ENCODE assay signal across 23 cellular contexts in the genomic region with DNA sequence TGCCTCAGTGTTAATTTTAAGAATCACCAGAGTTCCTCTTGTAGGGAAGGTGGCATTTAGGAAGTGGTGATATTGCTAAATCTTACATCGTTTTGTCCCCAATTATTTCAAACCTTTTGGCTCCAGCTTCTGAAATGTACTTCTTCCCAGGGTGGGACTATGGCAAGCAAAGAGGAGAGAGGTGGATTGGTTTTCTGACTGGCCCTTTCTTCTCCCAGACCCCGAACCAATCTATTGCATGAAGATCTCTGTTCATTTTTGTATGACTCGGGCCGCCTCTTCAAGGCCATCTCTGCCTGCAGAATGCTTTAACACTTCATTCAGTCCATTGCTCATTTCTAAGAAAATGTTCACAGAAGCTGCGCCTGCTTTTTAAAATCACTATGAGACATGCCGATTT. TPM values are rescaled to one million over a fixed set of nuclear protein-coding genes. Genes with fewer than 3 reads are reported as not detected.
"Had no signal": no experiment of that assay in that cellular context is flagged by ENCODE, and none has a peak within 500 bp of the region (broad histone marks: within the 10 kb centered on the region; RNA-seq: fewer than 3 reads in every experiment).

No MANE protein-coding gene starts in this region.

- H3K9me3 ChIP-seq: heart left ventricle, testis, upper lobe of left lung had no signal

- H3K27me3 ChIP-seq: testis had no signal

- H3K4me3 Mint-ChIP-seq: activated CD4-positive, alpha-beta memory T cell treated with anti-CD3 and anti-CD28 coated beads, Interleukin-2, amount 10 ng/mL, durations not matched to agents 7 days and 5 days; activated CD4-positive, alpha-beta T cell treated with anti-CD3 and anti-CD28 coated beads, Interleukin-2, amount 10 ng/mL, durations not matched to agents 24 days and 14 days; activated naive CD4-positive, alpha-beta T cell treated with anti-CD3 and anti-CD28 coated beads, Interleukin-2, amount 50 U/mL, for 24 hours; stimulated activated memory B cell treated with anti-CD40 and anti-IgM and Interleukin-4, amounts not matched to agents 10 μg/mL and 1 μg/mL and 100 μg/mL, for 72 hours; T-helper 1 cell treated with Interleukin-12 subunit alpha and Interleukin-12 subunit beta and Interleukin-4 antibody, amounts not matched to agents 30 μg/mL and 1 μg/mL, for 36 hours had no signal

- ATAC-seq: esophagus mucosa; gastroesophageal sphincter; heart left ventricle; left cardiac atrium; stimulated activated memory B cell treated with anti-CD40 and anti-IgM and Interleukin-4, amounts not matched to agents 10 μg/mL and 1 μg/mL and 100 μg/mL, for 72 hours had no signal

- DNase-seq: activated CD4-positive, alpha-beta memory T cell treated with anti-CD3 and anti-CD28 coated beads, Interleukin-2, amount 10 ng/mL, durations not matched to agents 7 days and 5 days; activated CD4-positive, alpha-beta T cell treated with anti-CD3 and anti-CD28 coated beads, Interleukin-2, amount 10 ng/mL, durations not matched to agents 24 days and 14 days; activated gamma-delta T cell treated with Interleukin-2 at 50 U/mL for 16 hours; anterior cingulate cortex; brain microvascular endothelial cell; central memory CD4-positive, alpha-beta T cell; dermis blood vessel endothelial cell; effector CD8-positive, alpha-beta T cell; heart left ventricle; left cardiac atrium; small intestine; stimulated activated CD4-positive, alpha-beta T cell treated with anti-CD3 and anti-CD28 coated beads, Interleukin-2, amount 100 ng/mL, for 24 hours; testis; upper lobe of left lung had no signal

- H3K36me3 ChIP-seq: brain microvascular endothelial cell, gastroesophageal sphincter, heart left ventricle, upper lobe of left lung had no signal

- H3K4me3 ChIP-seq: upper lobe of left lung had no signal

- H3K27ac Mint-ChIP-seq: activated CD4-positive, alpha-beta memory T cell treated with anti-CD3 and anti-CD28 coated beads, Interleukin-2, amount 10 ng/mL, durations not matched to agents 7 days and 5 days; activated CD4-positive, alpha-beta T cell treated with anti-CD3 and anti-CD28 coated beads, Interleukin-2, amount 10 ng/mL, durations not matched to agents 24 days and 14 days; activated naive CD4-positive, alpha-beta T cell treated with anti-CD3 and anti-CD28 coated beads, Interleukin-2, amount 50 U/mL, for 24 hours; memory B cell; stimulated activated memory B cell treated with anti-CD40 and anti-IgM and Interleukin-4, amounts not matched to agents 10 μg/mL and 1 μg/mL and 100 μg/mL, for 72 hours; T-helper 1 cell treated with Interleukin-12 subunit alpha and Interleukin-12 subunit beta and Interleukin-4 antibody, amounts not matched to agents 30 μg/mL and 1 μg/mL, for 36 hours had no signal

- H3K36me3 Mint-ChIP-seq: activated naive CD4-positive, alpha-beta T cell treated with anti-CD3 and anti-CD28 coated beads, Interleukin-2, amount 50 U/mL, for 24 hours; memory B cell; stimulated activated memory B cell treated with anti-CD40 and anti-IgM and Interleukin-4, amounts not matched to agents 10 μg/mL and 1 μg/mL and 100 μg/mL, for 72 hours had no signal

- H3K27ac ChIP-seq: brain microvascular endothelial cell, gastroesophageal sphincter, heart left ventricle, testis, upper lobe of left lung had no signal

- H3K9me3 Mint-ChIP-seq: activated CD4-positive, alpha-beta memory T cell treated with anti-CD3 and anti-CD28 coated beads, Interleukin-2, amount 10 ng/mL, durations not matched to agents 7 days and 5 days; memory B cell; stimulated activated memory B cell treated with anti-CD40 and anti-IgM and Interleukin-4, amounts not matched to agents 10 μg/mL and 1 μg/mL and 100 μg/mL, for 72 hours had no signal

RNA-seq across cellular contexts. Expression of a gene that starts 1.6 kb away (rescaled TPM):
- total RNA-seq: activated CD4-positive, alpha-beta memory T cell treated with anti-CD3 and anti-CD28 coated beads, Interleukin-2, amount 10 ng/mL, durations not matched to agents 7 days and 5 days; activated CD4-positive, alpha-beta T cell treated with anti-CD3 and anti-CD28 coated beads, Interleukin-2, amount 10 ng/mL, durations not matched to agents 24 days and 14 days; dermis blood vessel endothelial cell; esophagus mucosa; gastroesophageal sphincter; lower leg skin; osteoblast; posterior vena cava; upper lobe of left lung had no signal
- polyA plus RNA-seq: small intestine had no signal
